ENCODE assay signal across 8 cellular contexts in genomic region chr11:15770798-15771414, GRCh38.
A peak's percentile ranks its signal among the peaks of the same experiment; 100 is the strongest.
DNase-seq lines count a peak whose midpoint lies in the region; ATAC-seq and TF ChIP-seq lines count a peak whose summit lies in the region.

No MANE protein-coding gene starts in this region.

- POLR2A ChIA-PET in AG04450 (lab: Yijun Ruan, JAX): no interaction called here

- no peaks in the 10 kb centered on the region for H3K79me2 ChIP-seq in Loucy (ENCODE audit: insufficient read depth, low read length)

- intact Hi-C loops in body of pancreas (cut with DNase I): no loop called here

- no peak overlapping the region for H3K27ac ChIP-seq in AG04450 (ENCODE audit: low read depth, low read length)
- H3K27ac ChIP-seq in body of pancreas: no peak overlapping the region
- no peak overlapping the region for H3K27ac ChIP-seq in liver (ENCODE audit: low read depth in 1 of 2, low read length in 2 of 2)

- peak; percentile 63 to 82 for TF ChIP-seq RAD21 in liver (IDR thresholded peaks at IDR 0.05)

- H3K36me3 ChIP-seq in Loucy (ENCODE audit: insufficient read depth, low read length): no peaks in the 10 kb centered on the region
- no peaks in the 10 kb centered on the region for H3K36me3 ChIP-seq in body of pancreas (replicated peaks in 1 of 2; ENCODE audit: insufficient read depth in 1 of 2, low read depth in 2 of 2)
- H3K36me3 ChIP-seq in liver (ENCODE audit: control insufficient read depth in 4 of 4, insufficient read depth in 3 of 4, low read depth in 1 of 4, low read length in 3 of 4): no peaks in the 10 kb centered on the region

- H3K9me3 ChIP-seq in AG04450 (ENCODE audit: control insufficient read depth, insufficient read depth, low read length): no peaks in the 10 kb centered on the region
- H3K9me3 ChIP-seq in Loucy (ENCODE audit: insufficient read depth, low read depth, low read length): no peaks in the 10 kb centered on the region
- H3K9me3 ChIP-seq in body of pancreas: no peaks in the 10 kb centered on the region
- H3K9me3 ChIP-seq in liver (ENCODE audit: control insufficient read depth in 4 of 4, low read length in 3 of 4): no peaks in the 10 kb centered on the region

- H3K27me3 ChIP-seq in AG04450 (ENCODE audit: control insufficient read depth, insufficient read depth, low read length) (no peaks in the 10 kb centered on the region), Loucy (ENCODE audit: insufficient read depth, low read length, poor library complexity, severe bottlenecking) (no peaks in the 10 kb centered on the region), body of pancreas (no peaks in the 10 kb centered on the region), liver (ENCODE audit: control insufficient read depth in 4 of 4, insufficient read depth in 4 of 4, low read length in 3 of 4) (no peaks in the 10 kb centered on the region)

- no peaks in the 10 kb centered on the region for H3K9me2 ChIP-seq in Loucy (replicated peaks; ENCODE audit: low read depth, low read length)

- H3K4me2 ChIP-seq in Loucy (ENCODE audit: low read depth, low read length, poor library complexity, severe bottlenecking): no peak overlapping the region

- no peak overlapping the region for H2AFZ ChIP-seq in Loucy (ENCODE audit: low read length)

- no peak for TF ChIP-seq POLR2A in body of pancreas (IDR thresholded peaks at IDR 0.05)

- DNase-seq in AG04450 (ENCODE audit: low read depth, low spot score) (peak; percentile 15), body of pancreas (peak; percentile 46 to 65 (median 48))
- DNase-seq in activated CD8-positive, alpha-beta memory T cell treated with anti-CD3 and anti-CD28 coated beads for 24 hours: no peak

- no peaks in the 10 kb centered on the region for H4K20me1 ChIP-seq in Loucy (ENCODE audit: insufficient read depth, low read length, poor library complexity, severe bottlenecking)

- WGBS in body of pancreas, 2 donors: 95 to 100% methylated on average over 1 of the region's 1 CpG
- WGBS in liver: 92% methylated on average over 1 of the region's 1 CpG

- H3F3A ChIP-seq in Loucy (ENCODE audit: low read depth): no peaks in the 10 kb centered on the region

- H3K4me3 ChIP-seq in AG04450 (ENCODE audit: low read depth, low read length) (no peak overlapping the region), Loucy (ENCODE audit: low read length, poor library complexity, severe bottlenecking) (no peak overlapping the region), body of pancreas (no peak overlapping the region), liver (ENCODE audit: low read depth in 1 of 3, low read length in 3 of 3) (no peak overlapping the region)

- TF ChIP-seq CTCF in AG04450 (IDR thresholded peaks at IDR 0.05; ENCODE audit: low read depth, low read length) (peak; percentile 74), GM12873 (IDR thresholded peaks at IDR 0.05; ENCODE audit: insufficient read depth, low read depth, low read length, missing control alignments) (peak; percentile 82), Loucy (conservative IDR thresholded peaks at IDR 0.05; ENCODE audit: low read length) (peak; percentile 80), body of pancreas (IDR thresholded peaks at IDR 0.05) (peak in 6 of 7 experiments; percentile 34 to 46 (median 41)), liver (IDR thresholded peaks at IDR 0.05; ENCODE audit: low read depth, low read length, missing input control) (peak; percentile 52)

- H3K9ac ChIP-seq in Loucy (ENCODE audit: low read depth, low read length, poor library complexity, severe bottlenecking): no peak overlapping the region
- no peak overlapping the region for H3K9ac ChIP-seq in liver (ENCODE audit: low read depth in 1 of 2, low read length in 2 of 2)

- ATAC-seq in body of pancreas (no peak), GM19328 (IDR thresholded peaks at IDR 0.05; ENCODE audit: unreplicated experiment) (no peak), GM21825 (IDR thresholded peaks at IDR 0.05; ENCODE audit: unreplicated experiment) (no peak)

- H3K4me1 ChIP-seq in Loucy (ENCODE audit: insufficient read depth, low read length, poor library complexity, severe bottlenecking) (no peaks in the 10 kb centered on the region), body of pancreas (peaks cover 55% of the 10 kb centered on the region), liver (ENCODE audit: control insufficient read depth in 4 of 4, insufficient read depth in 4 of 4, low read length in 3 of 4) (no peaks in the 10 kb centered on the region)

- CTCF ChIA-PET in AG04450 (lab: Charles Lee): interaction anchor here (0.6 to 1.9 kb wide), 5 partner anchors 11 to 843 kb away, joined by 3 to 9 read pairs (median 4); no protein-coding TSS in a partner anchor

TF ChIP-seq in liver, 16 proteins besides CTCF, POLR2A, EP300 and RAD21:
- TF ChIP-seq YY1 (IDR thresholded peaks at IDR 0.05) (no peak), SP1 (IDR thresholded peaks at IDR 0.05) (no peak)
TF ChIP-seq in liver: peak in this region for 0.
